ENCODE assay signal across 8 cellular contexts in genomic region chrX:75273483-75273882, GRCh38. TPM values are rescaled to one million over a fixed set of nuclear protein-coding genes. Genes with fewer than 3 reads are reported as not detected.
A peak's percentile ranks its signal among the peaks of the same experiment; 100 is the strongest.
DNase-seq lines count a peak whose midpoint lies in the region; ATAC-seq and TF ChIP-seq lines count a peak whose summit lies in the region.

No MANE protein-coding gene starts in this region.

- TF ChIP-seq CTCF in Calu3 (IDR thresholded peaks at IDR 0.05; ENCODE audit: unreplicated experiment): no peak

- peaks cover 12% of the 10 kb centered on the region for H3K36me3 Mint-ChIP-seq in Calu3 (ENCODE audit: insufficient read depth, unreplicated experiment)
- peaks cover 8% of the 10 kb centered on the region for H3K36me3 Mint-ChIP-seq in dendritic cell treated with granulocyte-macrophage colony-stimulating factor and Interleukin-4, amounts not matched to agents 40 ng/mL and 50 ng/mL, for 4 days (ENCODE audit: low read depth)

- ATAC-seq in GM21717 (IDR thresholded peaks at IDR 0.05; ENCODE audit: unreplicated experiment): peak; percentile 6

- peaks cover 17% of the 10 kb centered on the region for H3K4me1 Mint-ChIP-seq in Calu3 (ENCODE audit: low read depth, unreplicated experiment)
- H3K4me1 Mint-ChIP-seq in dendritic cell treated with granulocyte-macrophage colony-stimulating factor and Interleukin-4, amounts not matched to agents 40 ng/mL and 50 ng/mL, for 4 days (ENCODE audit: low read depth): peaks cover 25% of the 10 kb centered on the region

- H3K9ac ChIP-seq in mucosa of rectum (ENCODE audit: low read depth in 1 of 2, low read length in 2 of 2): peak overlapping the region in 1 of 2 donors; percentile 83

- no TSS peak for BruUV-seq in Calu3 (replicated peaks; lab: Mats Ljungman, UMichigan)

- DNase-seq in Calu3 (no peak), NCI-H146 (lab: John Stamatoyannopoulos, UW) (peak; percentile 4), cerebellar nuclear complex (lab: John Stamatoyannopoulos, UW) (no peak), cerebellar cortex (ENCODE audit: low spot score) (no peak), NCI-H2107 treated with DMSO at 0.1 percent for 48 hours (lab: John Stamatoyannopoulos, UW; ENCODE audit: unreplicated experiment) (no peak)

- CTCF ChIA-PET in Calu3 (lab: Charles Lee): no interaction called here

- H3K27ac ChIP-seq in mucosa of rectum (ENCODE audit: low read depth in 2 of 2, low read length in 2 of 2): peak overlapping the region; percentile 26 to 93

- no peaks in the 10 kb centered on the region for H3K27me3 ChIP-seq in mucosa of rectum (ENCODE audit: control insufficient read depth in 2 of 2, insufficient read depth in 2 of 2, low read length in 2 of 2)

- intact Hi-C loops in Calu3 (cut with micrococcal nuclease; ENCODE audit: unreplicated experiment): loop anchor here (10.0 kb wide), 1 partner anchor 119 kb away; the partner anchor contains the start of gene ABCB7
- intact Hi-C loops in dendritic cell treated with granulocyte-macrophage colony-stimulating factor and Interleukin-4, amounts not matched to agents 40 ng/mL and 50 ng/mL, for 4 days (cut with micrococcal nuclease): loop anchor here (5.0 kb wide), 1 partner anchor 116 kb away; the partner anchor contains the start of gene ABCB7

- no peaks in the 10 kb centered on the region for H3K36me3 ChIP-seq in mucosa of rectum (ENCODE audit: control insufficient read depth in 2 of 2, insufficient read depth in 2 of 2, low read length in 2 of 2)

- H3K4me1 ChIP-seq in mucosa of rectum (ENCODE audit: control insufficient read depth in 2 of 2, insufficient read depth in 2 of 2, low read length in 2 of 2): peaks cover 0 to 5% of the 10 kb centered on the region in 2 donors

- H3K27ac Mint-ChIP-seq in Calu3 (ENCODE audit: unreplicated experiment): peak overlapping the region; percentile 73
- H3K27ac Mint-ChIP-seq in dendritic cell treated with granulocyte-macrophage colony-stimulating factor and Interleukin-4, amounts not matched to agents 40 ng/mL and 50 ng/mL, for 4 days: peak overlapping the region; percentile 94

- H3K4me3 Mint-ChIP-seq in Calu3 (ENCODE audit: low read depth, unreplicated experiment): peak overlapping the region; percentile 84
- H3K4me3 Mint-ChIP-seq in dendritic cell treated with granulocyte-macrophage colony-stimulating factor and Interleukin-4, amounts not matched to agents 40 ng/mL and 50 ng/mL, for 4 days: peak overlapping the region; percentile 87

- H3K9me3 Mint-ChIP-seq in Calu3 (ENCODE audit: low read depth, unreplicated experiment): no peaks in the 10 kb centered on the region
- H3K9me3 Mint-ChIP-seq in dendritic cell treated with granulocyte-macrophage colony-stimulating factor and Interleukin-4, amounts not matched to agents 40 ng/mL and 50 ng/mL, for 4 days: no peaks in the 10 kb centered on the region

- H3K9me3 ChIP-seq in mucosa of rectum (ENCODE audit: control insufficient read depth in 2 of 2, low read length in 2 of 2): no peaks in the 10 kb centered on the region

- H3K4me3 ChIP-seq in mucosa of rectum (ENCODE audit: low read length in 2 of 2): peak overlapping the region; percentile 82 to 88

- no peaks in the 10 kb centered on the region for H3K27me3 Mint-ChIP-seq in Calu3 (ENCODE audit: unreplicated experiment)
- no peaks in the 10 kb centered on the region for H3K27me3 Mint-ChIP-seq in dendritic cell treated with granulocyte-macrophage colony-stimulating factor and Interleukin-4, amounts not matched to agents 40 ng/mL and 50 ng/mL, for 4 days

RNA-seq across cellular contexts. Expression of gene UPRT, which starts 0.4 kb away (rescaled TPM):
- 7.5 and 11.5 TPM in 2 replicates for total RNA-seq in Calu3 (2022)
